Comparison of ENCODE assay signal across 8 cellular contexts in genomic region chr22:38214248-38215056, GRCh38.
A peak's percentile ranks its signal among the peaks of the same experiment; 100 is the strongest.
DNase-seq lines count a peak whose midpoint lies in the region; ATAC-seq and TF ChIP-seq lines count a peak whose summit lies in the region.

No MANE protein-coding gene starts in this region.

- H3K36me3 Mint-ChIP-seq in T-helper 1 cell treated with Interleukin-12 subunit alpha and Interleukin-12 subunit beta and Interleukin-4 antibody, amounts not matched to agents 30 μg/mL and 1 μg/mL, for 36 hours (ENCODE audit: low read depth) = peaks cover 14% of the 10 kb centered on the region

- H3K27ac Mint-ChIP-seq in T-helper 1 cell treated with Interleukin-12 subunit alpha and Interleukin-12 subunit beta and Interleukin-4 antibody, amounts not matched to agents 30 μg/mL and 1 μg/mL, for 36 hours = no peak overlapping the region

- no peak for TF ChIP-seq CTCF in astrocyte of the cerebellum (IDR thresholded peaks at IDR 0.05; ENCODE audit: low read depth, low read length, missing control alignments)

- no peak overlapping the region for H3K27ac ChIP-seq in iPS-20b (ENCODE audit: low read length)

- H3K9ac ChIP-seq in iPS-20b (ENCODE audit: low read depth, low read length) = peak overlapping the region; percentile 53; the same call in 1 of the 2 replicates

- H3K36me3 ChIP-seq in iPS-20b (ENCODE audit: insufficient read depth, low read depth, low read length) = no peaks in the 10 kb centered on the region

- in situ Hi-C loops in astrocyte of the cerebellum (cut with HindIII; ENCODE audit: low sequenced_read_pairs) = no loop called here

- no peaks in the 10 kb centered on the region for H3K9me3 Mint-ChIP-seq in T-helper 1 cell treated with Interleukin-12 subunit alpha and Interleukin-12 subunit beta and Interleukin-4 antibody, amounts not matched to agents 30 μg/mL and 1 μg/mL, for 36 hours

- no peaks in the 10 kb centered on the region for H3K27me3 Mint-ChIP-seq in T-helper 1 cell treated with Interleukin-12 subunit alpha and Interleukin-12 subunit beta and Interleukin-4 antibody, amounts not matched to agents 30 μg/mL and 1 μg/mL, for 36 hours (ENCODE audit: low read depth)

- no peaks in the 10 kb centered on the region for H3K9me3 ChIP-seq in iPS-20b (ENCODE audit: insufficient read depth, low read depth, low read length)

- peaks cover 16% of the 10 kb centered on the region for H3K27me3 ChIP-seq in iPS-20b (ENCODE audit: insufficient read depth, low read length)

- H3K4me1 ChIP-seq in iPS-20b (ENCODE audit: insufficient read depth, low read length) = peaks cover 17% of the 10 kb centered on the region

- H3K4me3 ChIP-seq in astrocyte of the cerebellum (ENCODE audit: low read depth, low read length) (peak overlapping the region; percentile 14), iPS-20b (ENCODE audit: low read length) (peak overlapping the region; percentile 64)

- H3K4me1 Mint-ChIP-seq in T-helper 1 cell treated with Interleukin-12 subunit alpha and Interleukin-12 subunit beta and Interleukin-4 antibody, amounts not matched to agents 30 μg/mL and 1 μg/mL, for 36 hours (ENCODE audit: low read depth) = peaks cover 13% of the 10 kb centered on the region

- ATAC-seq in GM19324 (IDR thresholded peaks at IDR 0.05; ENCODE audit: low FRiP score, unreplicated experiment) = peak; percentile 61

- DNase-seq in astrocyte of the cerebellum (ENCODE audit: low read depth) (no peak), putamen (ENCODE audit: low spot score) (no peak), GOT3 (lab: John Stamatoyannopoulos, UW) (no peak), NCI-H1436 (lab: John Stamatoyannopoulos, UW) (no peak)
- peak; percentile 40 to 49 for DNase-seq in stimulated activated CD4-positive, alpha-beta T cell treated with anti-CD3 and anti-CD28 coated beads, Interleukin-1b, Interleukin-23, amount 100 ng/mL, for 1 hour (ENCODE audit: low read depth in 2 of 2)

- H3K4me3 Mint-ChIP-seq in T-helper 1 cell treated with Interleukin-12 subunit alpha and Interleukin-12 subunit beta and Interleukin-4 antibody, amounts not matched to agents 30 μg/mL and 1 μg/mL, for 36 hours = peak overlapping the region; percentile 34

Comparison
In these comparisons a context has a peak if more than half of its experiments do, and no peak if none do; other contexts are left out.
1. DNase-seq: peak in stimulated activated CD4-positive, alpha-beta T cell treated with anti-CD3 and anti-CD28 coated beads, Interleukin-1b, Interleukin-23, amount 100 ng/mL, for 1 hour (2 of 2); none in astrocyte of the cerebellum (single experiment), putamen (single experiment), GOT3 (single experiment) and NCI-H1436 (single experiment).